1 cellular context compared by ENCODE assay signal in the genomic region with DNA sequence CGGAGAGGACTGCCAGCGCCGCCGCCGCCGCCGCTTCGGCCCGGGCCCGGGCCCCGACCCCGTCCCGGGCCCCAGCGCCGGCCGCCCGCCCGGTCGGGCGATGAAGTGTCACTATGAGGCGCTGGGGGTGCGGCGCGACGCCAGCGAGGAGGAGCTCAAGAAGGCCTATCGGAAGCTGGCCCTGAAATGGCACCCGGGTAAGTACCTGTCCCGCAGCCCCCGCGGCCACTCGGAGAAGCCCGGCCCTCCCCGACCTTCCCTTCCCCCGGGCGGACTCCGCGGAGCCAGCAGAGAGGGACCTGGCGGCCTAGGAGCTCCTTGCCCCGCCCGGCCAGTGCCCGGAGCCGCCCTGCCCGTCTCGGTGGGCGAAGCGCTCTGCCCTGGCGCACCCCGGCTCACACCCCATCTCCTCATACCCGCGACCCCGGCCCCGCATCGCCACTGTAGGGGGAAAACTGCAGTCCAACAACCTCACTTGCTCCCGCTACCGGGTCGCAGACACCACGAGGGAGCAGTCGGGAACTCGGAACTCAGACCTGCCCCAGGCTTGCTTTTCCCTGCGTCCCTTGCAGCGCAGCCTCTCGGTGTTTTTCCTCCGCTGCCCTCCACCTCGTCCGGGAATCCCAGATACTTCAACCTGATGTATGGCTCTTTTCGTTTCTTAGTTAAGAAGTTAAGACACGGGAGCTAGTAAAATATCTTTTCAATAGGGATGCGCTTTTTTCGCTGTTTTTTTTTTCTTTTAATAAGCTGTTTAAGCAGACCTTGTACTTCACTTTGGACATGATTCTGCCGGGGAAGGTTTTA.
A peak's percentile ranks its signal among the peaks of the same experiment; 100 is the strongest.
TF ChIP-seq lines count a peak whose summit lies in the region.

No MANE protein-coding gene starts in this region.

TF ChIP-seq in HepG2, 621 proteins besides CTCF, POLR2A, EP300 and RAD21 (continued from another document and continues in another):
- TF ChIP-seq HNF4G (IDR thresholded peaks at IDR 0.05; ENCODE audit: borderline replicate concordance, low read depth, low read length) (no peak), HNF4G (CRISPR knock-in tag; IDR thresholded peaks at IDR 0.05; ENCODE audit: borderline replicate concordance, low read depth) (no peak), ZSCAN21 (CRISPR knock-in tag; IDR thresholded peaks at IDR 0.05; ENCODE audit: borderline replicate concordance) (peak; percentile 64), TOE1 (CRISPR knock-in tag; IDR thresholded peaks at IDR 0.05) (no peak), ZKSCAN8 (CRISPR knock-in tag; IDR thresholded peaks at IDR 0.05; ENCODE audit: borderline replicate concordance) (no peak), ZNF205 (CRISPR knock-in tag; IDR thresholded peaks at IDR 0.05) (peak; percentile 76), FOXJ3 (CRISPR knock-in tag; IDR thresholded peaks at IDR 0.05; ENCODE audit: borderline replicate concordance) (0 out of 2 replicates have a peak, but pooled peaks have one; percentile 20), RORA (CRISPR knock-in tag; IDR thresholded peaks at IDR 0.05) (no peak), ESRRA (CRISPR knock-in tag; IDR thresholded peaks at IDR 0.05; ENCODE audit: low read depth) (0 out of 2 replicates have a peak, but pooled peaks have one; percentile 36), ZNF33A (CRISPR knock-in tag; IDR thresholded peaks at IDR 0.05; ENCODE audit: borderline replicate concordance) (no peak), ZNF724P (CRISPR knock-in tag; IDR thresholded peaks at IDR 0.05; ENCODE audit: borderline replicate concordance) (peak; percentile 59; the same call in 1 of the 2 replicates), MXI1 (IDR thresholded peaks at IDR 0.05; ENCODE audit: borderline replicate concordance, low read depth, low read length) (0 out of 3 replicates have a peak, but pooled peaks have one; percentile 21), ARHGAP35 (CRISPR knock-in tag; IDR thresholded peaks at IDR 0.05; ENCODE audit: borderline replicate concordance) (peak; percentile 86), ZNF530 (CRISPR knock-in tag; IDR thresholded peaks at IDR 0.05; ENCODE audit: low read depth) (no peak), ATF7-NPFF (CRISPR knock-in tag; IDR thresholded peaks at IDR 0.05; ENCODE audit: low read depth) (peak; percentile 61; the same call in 1 of the 2 replicates), TGIF2 (CRISPR knock-in tag; IDR thresholded peaks at IDR 0.05) (peak; percentile 64), ELF3 (CRISPR knock-in tag; IDR thresholded peaks at IDR 0.05) (peak; percentile 18; the same call in 1 of the 2 replicates), ZNF713 (CRISPR knock-in tag; IDR thresholded peaks at IDR 0.05) (no peak), RBAK (CRISPR knock-in tag; IDR thresholded peaks at IDR 0.05) (no peak), KDM5B (CRISPR knock-in tag; IDR thresholded peaks at IDR 0.05; ENCODE audit: borderline replicate concordance) (peak; percentile 57; the same call in 1 of the 2 replicates), SAP130 (CRISPR knock-in tag; IDR thresholded peaks at IDR 0.05; ENCODE audit: low read depth) (peak; percentile 61), SALL1 (CRISPR knock-in tag; IDR thresholded peaks at IDR 0.05) (peak; percentile 58), ZNF510 (CRISPR knock-in tag; IDR thresholded peaks at IDR 0.05; ENCODE audit: low read depth) (0 out of 2 replicates have a peak, but pooled peaks have one; percentile 24), ZNF253 (CRISPR knock-in tag; IDR thresholded peaks at IDR 0.05; ENCODE audit: borderline replicate concordance) (peak; percentile 54; the same call in 1 of the 2 replicates)
- TF ChIP-seq, protein P1, sequence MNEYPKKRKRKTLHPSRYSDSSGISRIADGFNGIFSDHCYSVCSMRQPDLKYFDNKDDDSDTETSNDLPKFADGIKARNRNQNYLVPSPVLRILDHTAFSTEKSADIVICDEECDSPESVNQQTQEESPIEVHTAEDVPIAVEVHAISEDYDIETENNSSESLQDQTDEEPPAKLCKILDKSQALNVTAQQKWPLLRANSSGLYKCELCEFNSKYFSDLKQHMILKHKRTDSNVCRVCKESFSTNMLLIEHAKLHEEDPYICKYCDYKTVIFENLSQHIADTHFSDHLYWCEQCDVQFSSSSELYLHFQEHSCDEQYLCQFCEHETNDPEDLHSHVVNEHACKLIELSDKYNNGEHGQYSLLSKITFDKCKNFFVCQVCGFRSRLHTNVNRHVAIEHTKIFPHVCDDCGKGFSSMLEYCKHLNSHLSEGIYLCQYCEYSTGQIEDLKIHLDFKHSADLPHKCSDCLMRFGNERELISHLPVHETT (CRISPR knock-in tag; conservative IDR thresholded peaks at IDR 0.05) = no peak
- TF ChIP-seq, protein P2, sequence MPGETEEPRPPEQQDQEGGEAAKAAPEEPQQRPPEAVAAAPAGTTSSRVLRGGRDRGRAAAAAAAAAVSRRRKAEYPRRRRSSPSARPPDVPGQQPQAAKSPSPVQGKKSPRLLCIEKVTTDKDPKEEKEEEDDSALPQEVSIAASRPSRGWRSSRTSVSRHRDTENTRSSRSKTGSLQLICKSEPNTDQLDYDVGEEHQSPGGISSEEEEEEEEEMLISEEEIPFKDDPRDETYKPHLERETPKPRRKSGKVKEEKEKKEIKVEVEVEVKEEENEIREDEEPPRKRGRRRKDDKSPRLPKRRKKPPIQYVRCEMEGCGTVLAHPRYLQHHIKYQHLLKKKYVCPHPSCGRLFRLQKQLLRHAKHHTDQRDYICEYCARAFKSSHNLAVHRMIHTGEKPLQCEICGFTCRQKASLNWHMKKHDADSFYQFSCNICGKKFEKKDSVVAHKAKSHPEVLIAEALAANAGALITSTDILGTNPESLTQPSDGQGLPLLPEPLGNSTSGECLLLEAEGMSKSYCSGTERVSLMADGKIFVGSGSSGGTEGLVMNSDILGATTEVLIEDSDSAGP (CRISPR knock-in tag; IDR thresholded peaks at IDR 0.05; ENCODE audit: borderline replicate concordance) = peak; percentile 62; the same call in 1 of the 2 replicates
- TF ChIP-seq, protein P3, sequence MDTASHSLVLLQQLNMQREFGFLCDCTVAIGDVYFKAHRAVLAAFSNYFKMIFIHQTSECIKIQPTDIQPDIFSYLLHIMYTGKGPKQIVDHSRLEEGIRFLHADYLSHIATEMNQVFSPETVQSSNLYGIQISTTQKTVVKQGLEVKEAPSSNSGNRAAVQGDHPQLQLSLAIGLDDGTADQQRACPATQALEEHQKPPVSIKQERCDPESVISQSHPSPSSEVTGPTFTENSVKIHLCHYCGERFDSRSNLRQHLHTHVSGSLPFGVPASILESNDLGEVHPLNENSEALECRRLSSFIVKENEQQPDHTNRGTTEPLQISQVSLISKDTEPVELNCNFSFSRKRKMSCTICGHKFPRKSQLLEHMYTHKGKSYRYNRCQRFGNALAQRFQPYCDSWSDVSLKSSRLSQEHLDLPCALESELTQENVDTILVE (CRISPR knock-in tag; IDR thresholded peaks at IDR 0.05) = peak; percentile 9; the same call in 1 of the 2 replicates
- TF ChIP-seq, protein P4, sequence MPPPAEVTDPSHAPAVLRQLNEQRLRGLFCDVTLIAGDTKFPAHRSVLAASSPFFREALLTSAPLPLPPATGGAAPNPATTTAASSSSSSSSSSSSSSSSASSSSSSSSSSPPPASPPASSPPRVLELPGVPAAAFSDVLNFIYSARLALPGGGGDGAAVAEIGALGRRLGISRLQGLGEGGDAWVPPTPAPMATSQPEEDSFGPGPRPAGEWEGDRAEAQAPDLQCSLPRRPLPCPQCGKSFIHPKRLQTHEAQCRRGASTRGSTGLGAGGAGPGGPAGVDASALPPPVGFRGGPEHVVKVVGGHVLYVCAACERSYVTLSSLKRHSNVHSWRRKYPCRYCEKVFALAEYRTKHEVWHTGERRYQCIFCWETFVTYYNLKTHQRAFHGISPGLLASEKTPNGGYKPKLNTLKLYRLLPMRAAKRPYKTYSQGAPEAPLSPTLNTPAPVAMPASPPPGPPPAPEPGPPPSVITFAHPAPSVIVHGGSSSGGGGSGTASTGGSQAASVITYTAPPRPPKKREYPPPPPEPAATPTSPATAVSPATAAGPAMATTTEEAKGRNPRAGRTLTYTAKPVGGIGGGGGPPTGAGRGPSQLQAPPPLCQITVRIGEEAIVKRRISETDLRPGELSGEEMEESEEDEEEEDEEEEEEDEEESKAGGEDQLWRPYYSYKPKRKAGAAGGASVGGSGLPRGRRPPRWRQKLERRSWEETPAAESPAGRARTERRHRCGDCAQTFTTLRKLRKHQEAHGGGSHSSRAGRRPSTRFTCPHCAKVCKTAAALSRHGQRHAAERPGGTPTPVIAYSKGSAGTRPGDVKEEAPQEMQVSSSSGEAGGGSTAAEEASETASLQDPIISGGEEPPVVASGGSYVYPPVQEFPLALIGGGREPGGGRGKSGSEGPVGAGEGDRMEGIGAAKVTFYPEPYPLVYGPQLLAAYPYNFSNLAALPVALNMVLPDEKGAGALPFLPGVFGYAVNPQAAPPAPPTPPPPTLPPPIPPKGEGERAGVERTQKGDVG (CRISPR knock-in tag; IDR thresholded peaks at IDR 0.05; ENCODE audit: borderline replicate concordance) = peak; percentile 58; the same call in 1 of the 2 replicates
- TF ChIP-seq, protein P5, sequence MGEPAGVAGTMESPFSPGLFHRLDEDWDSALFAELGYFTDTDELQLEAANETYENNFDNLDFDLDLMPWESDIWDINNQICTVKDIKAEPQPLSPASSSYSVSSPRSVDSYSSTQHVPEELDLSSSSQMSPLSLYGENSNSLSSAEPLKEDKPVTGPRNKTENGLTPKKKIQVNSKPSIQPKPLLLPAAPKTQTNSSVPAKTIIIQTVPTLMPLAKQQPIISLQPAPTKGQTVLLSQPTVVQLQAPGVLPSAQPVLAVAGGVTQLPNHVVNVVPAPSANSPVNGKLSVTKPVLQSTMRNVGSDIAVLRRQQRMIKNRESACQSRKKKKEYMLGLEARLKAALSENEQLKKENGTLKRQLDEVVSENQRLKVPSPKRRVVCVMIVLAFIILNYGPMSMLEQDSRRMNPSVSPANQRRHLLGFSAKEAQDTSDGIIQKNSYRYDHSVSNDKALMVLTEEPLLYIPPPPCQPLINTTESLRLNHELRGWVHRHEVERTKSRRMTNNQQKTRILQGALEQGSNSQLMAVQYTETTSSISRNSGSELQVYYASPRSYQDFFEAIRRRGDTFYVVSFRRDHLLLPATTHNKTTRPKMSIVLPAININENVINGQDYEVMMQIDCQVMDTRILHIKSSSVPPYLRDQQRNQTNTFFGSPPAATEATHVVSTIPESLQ (CRISPR knock-in tag; conservative IDR thresholded peaks at IDR 0.05) = no peak
- TF ChIP-seq, protein P6, sequence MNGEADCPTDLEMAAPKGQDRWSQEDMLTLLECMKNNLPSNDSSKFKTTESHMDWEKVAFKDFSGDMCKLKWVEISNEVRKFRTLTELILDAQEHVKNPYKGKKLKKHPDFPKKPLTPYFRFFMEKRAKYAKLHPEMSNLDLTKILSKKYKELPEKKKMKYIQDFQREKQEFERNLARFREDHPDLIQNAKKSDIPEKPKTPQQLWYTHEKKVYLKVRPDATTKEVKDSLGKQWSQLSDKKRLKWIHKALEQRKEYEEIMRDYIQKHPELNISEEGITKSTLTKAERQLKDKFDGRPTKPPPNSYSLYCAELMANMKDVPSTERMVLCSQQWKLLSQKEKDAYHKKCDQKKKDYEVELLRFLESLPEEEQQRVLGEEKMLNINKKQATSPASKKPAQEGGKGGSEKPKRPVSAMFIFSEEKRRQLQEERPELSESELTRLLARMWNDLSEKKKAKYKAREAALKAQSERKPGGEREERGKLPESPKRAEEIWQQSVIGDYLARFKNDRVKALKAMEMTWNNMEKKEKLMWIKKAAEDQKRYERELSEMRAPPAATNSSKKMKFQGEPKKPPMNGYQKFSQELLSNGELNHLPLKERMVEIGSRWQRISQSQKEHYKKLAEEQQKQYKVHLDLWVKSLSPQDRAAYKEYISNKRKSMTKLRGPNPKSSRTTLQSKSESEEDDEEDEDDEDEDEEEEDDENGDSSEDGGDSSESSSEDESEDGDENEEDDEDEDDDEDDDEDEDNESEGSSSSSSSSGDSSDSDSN (CRISPR knock-in tag; IDR thresholded peaks at IDR 0.05) = peak; percentile 93
- TF ChIP-seq, protein P7, sequence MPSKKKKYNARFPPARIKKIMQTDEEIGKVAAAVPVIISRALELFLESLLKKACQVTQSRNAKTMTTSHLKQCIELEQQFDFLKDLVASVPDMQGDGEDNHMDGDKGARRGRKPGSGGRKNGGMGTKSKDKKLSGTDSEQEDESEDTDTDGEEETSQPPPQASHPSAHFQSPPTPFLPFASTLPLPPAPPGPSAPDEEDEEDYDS (CRISPR knock-in tag; IDR thresholded peaks at IDR 0.05) = peak; percentile 26; the same call in 1 of the 2 replicates
- TF ChIP-seq, protein P8, sequence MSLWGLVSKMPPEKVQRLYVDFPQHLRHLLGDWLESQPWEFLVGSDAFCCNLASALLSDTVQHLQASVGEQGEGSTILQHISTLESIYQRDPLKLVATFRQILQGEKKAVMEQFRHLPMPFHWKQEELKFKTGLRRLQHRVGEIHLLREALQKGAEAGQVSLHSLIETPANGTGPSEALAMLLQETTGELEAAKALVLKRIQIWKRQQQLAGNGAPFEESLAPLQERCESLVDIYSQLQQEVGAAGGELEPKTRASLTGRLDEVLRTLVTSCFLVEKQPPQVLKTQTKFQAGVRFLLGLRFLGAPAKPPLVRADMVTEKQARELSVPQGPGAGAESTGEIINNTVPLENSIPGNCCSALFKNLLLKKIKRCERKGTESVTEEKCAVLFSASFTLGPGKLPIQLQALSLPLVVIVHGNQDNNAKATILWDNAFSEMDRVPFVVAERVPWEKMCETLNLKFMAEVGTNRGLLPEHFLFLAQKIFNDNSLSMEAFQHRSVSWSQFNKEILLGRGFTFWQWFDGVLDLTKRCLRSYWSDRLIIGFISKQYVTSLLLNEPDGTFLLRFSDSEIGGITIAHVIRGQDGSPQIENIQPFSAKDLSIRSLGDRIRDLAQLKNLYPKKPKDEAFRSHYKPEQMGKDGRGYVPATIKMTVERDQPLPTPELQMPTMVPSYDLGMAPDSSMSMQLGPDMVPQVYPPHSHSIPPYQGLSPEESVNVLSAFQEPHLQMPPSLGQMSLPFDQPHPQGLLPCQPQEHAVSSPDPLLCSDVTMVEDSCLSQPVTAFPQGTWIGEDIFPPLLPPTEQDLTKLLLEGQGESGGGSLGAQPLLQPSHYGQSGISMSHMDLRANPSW (CRISPR knock-in tag; IDR thresholded peaks at IDR 0.05; ENCODE audit: borderline replicate concordance) = no peak
- TF ChIP-seq, protein P9, sequence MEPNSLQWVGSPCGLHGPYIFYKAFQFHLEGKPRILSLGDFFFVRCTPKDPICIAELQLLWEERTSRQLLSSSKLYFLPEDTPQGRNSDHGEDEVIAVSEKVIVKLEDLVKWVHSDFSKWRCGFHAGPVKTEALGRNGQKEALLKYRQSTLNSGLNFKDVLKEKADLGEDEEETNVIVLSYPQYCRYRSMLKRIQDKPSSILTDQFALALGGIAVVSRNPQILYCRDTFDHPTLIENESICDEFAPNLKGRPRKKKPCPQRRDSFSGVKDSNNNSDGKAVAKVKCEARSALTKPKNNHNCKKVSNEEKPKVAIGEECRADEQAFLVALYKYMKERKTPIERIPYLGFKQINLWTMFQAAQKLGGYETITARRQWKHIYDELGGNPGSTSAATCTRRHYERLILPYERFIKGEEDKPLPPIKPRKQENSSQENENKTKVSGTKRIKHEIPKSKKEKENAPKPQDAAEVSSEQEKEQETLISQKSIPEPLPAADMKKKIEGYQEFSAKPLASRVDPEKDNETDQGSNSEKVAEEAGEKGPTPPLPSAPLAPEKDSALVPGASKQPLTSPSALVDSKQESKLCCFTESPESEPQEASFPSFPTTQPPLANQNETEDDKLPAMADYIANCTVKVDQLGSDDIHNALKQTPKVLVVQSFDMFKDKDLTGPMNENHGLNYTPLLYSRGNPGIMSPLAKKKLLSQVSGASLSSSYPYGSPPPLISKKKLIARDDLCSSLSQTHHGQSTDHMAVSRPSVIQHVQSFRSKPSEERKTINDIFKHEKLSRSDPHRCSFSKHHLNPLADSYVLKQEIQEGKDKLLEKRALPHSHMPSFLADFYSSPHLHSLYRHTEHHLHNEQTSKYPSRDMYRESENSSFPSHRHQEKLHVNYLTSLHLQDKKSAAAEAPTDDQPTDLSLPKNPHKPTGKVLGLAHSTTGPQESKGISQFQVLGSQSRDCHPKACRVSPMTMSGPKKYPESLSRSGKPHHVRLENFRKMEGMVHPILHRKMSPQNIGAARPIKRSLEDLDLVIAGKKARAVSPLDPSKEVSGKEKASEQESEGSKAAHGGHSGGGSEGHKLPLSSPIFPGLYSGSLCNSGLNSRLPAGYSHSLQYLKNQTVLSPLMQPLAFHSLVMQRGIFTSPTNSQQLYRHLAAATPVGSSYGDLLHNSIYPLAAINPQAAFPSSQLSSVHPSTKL (CRISPR knock-in tag; IDR thresholded peaks at IDR 0.05) = 0 out of 2 replicates have a peak, but pooled peaks have one; percentile 23
